In genomic region chr17:13320046-13320785, GRCh38 we compare ENCODE assay signal across 1 cellular context.
TF ChIP-seq lines count a peak whose summit lies in the region.

No MANE protein-coding gene starts in this region.

TF ChIP-seq in HepG2, 621 proteins besides CTCF, POLR2A, EP300 and RAD21 (continued from another document):
- TF ChIP-seq ZNF710 (CRISPR knock-in tag; IDR thresholded peaks at IDR 0.05; ENCODE audit: borderline replicate concordance), result no peak
- no peak for TF ChIP-seq ZNF570 (CRISPR knock-in tag; IDR thresholded peaks at IDR 0.05; ENCODE audit: borderline replicate concordance)
- TF ChIP-seq SNAPC2 (CRISPR knock-in tag; IDR thresholded peaks at IDR 0.05), result no peak
- TF ChIP-seq ZNF460 (CRISPR knock-in tag; IDR thresholded peaks at IDR 0.05; ENCODE audit: borderline replicate concordance), result no peak
- no peak for TF ChIP-seq AFF4 (CRISPR knock-in tag; IDR thresholded peaks at IDR 0.05)
- no peak for TF ChIP-seq REXO4 (CRISPR knock-in tag; IDR thresholded peaks at IDR 0.05; ENCODE audit: borderline replicate concordance)
- no peak for TF ChIP-seq HOXA7 (CRISPR knock-in tag; IDR thresholded peaks at IDR 0.05)
- no peak for TF ChIP-seq CC2D1A (CRISPR knock-in tag; IDR thresholded peaks at IDR 0.05)
- TF ChIP-seq ZBTB2 (CRISPR knock-in tag; IDR thresholded peaks at IDR 0.05; ENCODE audit: low read depth), result no peak
- no peak for TF ChIP-seq RFX5 (IDR thresholded peaks at IDR 0.05; ENCODE audit: low read depth, low read length)
- TF ChIP-seq KAT2B (IDR thresholded peaks at IDR 0.05; ENCODE audit: borderline replicate concordance, low read depth, low read length), result no peak
- no peak for TF ChIP-seq AKNA (CRISPR knock-in tag; IDR thresholded peaks at IDR 0.05; ENCODE audit: borderline replicate concordance)
- no peak for TF ChIP-seq ZBTB3 (CRISPR knock-in tag; IDR thresholded peaks at IDR 0.05; ENCODE audit: borderline replicate concordance, low read depth)
